In the genomic region with DNA sequence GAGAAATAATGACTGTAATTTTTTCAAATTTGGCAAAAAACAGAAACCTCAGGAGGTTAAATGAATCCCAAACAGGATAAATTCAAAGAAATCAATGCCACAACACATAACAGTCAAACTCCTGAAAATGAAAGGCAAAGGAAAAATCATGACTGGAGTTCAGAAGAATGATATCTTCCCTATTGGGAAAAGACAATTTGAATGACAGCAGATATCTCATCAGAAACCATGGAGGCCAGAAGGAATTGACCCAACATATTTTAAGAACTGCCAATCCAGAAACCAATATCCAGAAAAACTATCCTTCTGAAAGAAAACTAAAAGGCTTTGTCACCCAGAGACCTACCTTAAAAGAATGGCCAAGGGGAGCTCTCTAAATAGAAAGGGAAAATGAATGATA, we compare ENCODE assay signal across 29 cellular contexts.
"Had no signal": no experiment of that assay in that cellular context is flagged by ENCODE, and none has a peak within 500 bp of the region (broad histone marks: within the 10 kb centered on the region; RNA-seq: fewer than 3 reads in every experiment).

No MANE protein-coding gene starts in this region.

- FAIRE-seq: endometrium, endothelial cell of umbilical vein, frontal cortex had no signal

- DNase-seq: colonic mucosa; cortex of kidney; dermis blood vessel endothelial cell; dorsolateral prefrontal cortex; effector CD4-positive, alpha-beta T cell; effector CD8-positive, alpha-beta T cell; effector memory CD4-positive, alpha-beta T cell; effector memory CD8-positive, alpha-beta T cell; endodermal cell; erythroblast; esophagus squamous epithelium; foreskin fibroblast; foreskin keratinocyte; foreskin melanocyte; gastrocnemius medialis; glutamatergic neuron; head of caudate nucleus; heart left ventricle; heart right ventricle had no signal

- H3K27me3 ChIP-seq: colonic mucosa, esophagus muscularis mucosa, esophagus squamous epithelium, foreskin keratinocyte, gastrocnemius medialis, gastroesophageal sphincter, heart left ventricle, heart right ventricle, hepatocyte had no signal

- H3K79me2 ChIP-seq: hepatocyte had no signal

- H3K36me3 ChIP-seq: colonic mucosa, esophagus muscularis mucosa, esophagus squamous epithelium, gastrocnemius medialis, gastroesophageal sphincter, heart left ventricle, heart right ventricle had no signal

- H3K4me1 Mint-ChIP-seq: endodermal cell had no signal

- ATAC-seq: effector memory CD8-positive, alpha-beta T cell; esophagus mucosa; foreskin keratinocyte; gastrocnemius medialis; gastroesophageal sphincter; heart left ventricle; heart right ventricle had no signal

- H3K27ac Mint-ChIP-seq: dendritic cell treated with granulocyte-macrophage colony-stimulating factor and Interleukin-4, amounts not matched to agents 40 ng/mL and 50 ng/mL, for 4 days; effector memory CD8-positive, alpha-beta T cell; endodermal cell had no signal

- H3K4me3 Mint-ChIP-seq: dendritic cell treated with granulocyte-macrophage colony-stimulating factor and Interleukin-4, amounts not matched to agents 40 ng/mL and 50 ng/mL, for 4 days; effector memory CD8-positive, alpha-beta T cell; endodermal cell had no signal

- H3K4me2 ChIP-seq: hepatocyte had no signal

- H2AFZ ChIP-seq: hepatocyte had no signal

- H3K9me3 Mint-ChIP-seq: effector memory CD8-positive, alpha-beta T cell had no signal

- H3K4me3 ChIP-seq: colonic mucosa, coronary artery, dorsolateral prefrontal cortex, esophagus muscularis mucosa, esophagus squamous epithelium, gastrocnemius medialis, gastroesophageal sphincter, heart left ventricle, heart right ventricle, hepatocyte had no signal

- H3K4me1 ChIP-seq: colonic mucosa, esophagus muscularis mucosa, esophagus squamous epithelium, gastrocnemius medialis, gastroesophageal sphincter had no signal

- H3K27ac ChIP-seq: colonic mucosa, coronary artery, dorsolateral prefrontal cortex, epithelial cell of prostate, esophagus muscularis mucosa, esophagus squamous epithelium, foreskin keratinocyte, gastrocnemius medialis, gastroesophageal sphincter, heart left ventricle, heart right ventricle, hepatocyte had no signal

- H3K9me3 ChIP-seq: colonic mucosa, esophagus muscularis mucosa, esophagus squamous epithelium, gastrocnemius medialis, gastroesophageal sphincter, heart left ventricle had no signal
